In genomic region chr2:204437815-204438766, GRCh38 we compare ENCODE assay signal across 13 cellular contexts.
DNase-seq lines count a peak whose midpoint lies in the region; ATAC-seq, FAIRE-seq and TF ChIP-seq lines count a peak whose summit lies in the region.
"Had no signal": no experiment of that assay in that cellular context is flagged by ENCODE, and none has a peak within 500 bp of the region (broad histone marks: within the 10 kb centered on the region; RNA-seq: fewer than 3 reads in every experiment).

No MANE protein-coding gene starts in this region.

- H3K36me3 Mint-ChIP-seq in CD8-positive, alpha-beta T cell = no peaks in the 10 kb centered on the region
- H3K36me3 Mint-ChIP-seq in T-helper 17 cell (ENCODE audit: low read depth) = no peaks in the 10 kb centered on the region
- H3K36me3 Mint-ChIP-seq: CD4-positive, alpha-beta memory T cell had no signal

- H3K27me3 Mint-ChIP-seq in CD8-positive, alpha-beta T cell (ENCODE audit: low read depth) = peaks cover 19% of the 10 kb centered on the region
- peaks cover 21% of the 10 kb centered on the region for H3K27me3 Mint-ChIP-seq in T-helper 17 cell
- H3K27me3 Mint-ChIP-seq: B cell had no signal

- H3K4me3 Mint-ChIP-seq in CD8-positive, alpha-beta T cell = no peak overlapping the region
- H3K4me3 Mint-ChIP-seq in T-helper 17 cell = no peak overlapping the region
- H3K4me3 Mint-ChIP-seq: B cell; CD4-positive, alpha-beta memory T cell had no signal

- H3K4me3 ChIP-seq in HUES48 (ENCODE audit: low read depth, low read length) = no peak overlapping the region
- no peak overlapping the region for H3K4me3 ChIP-seq in NT2/D1 (ENCODE audit: insufficient read length, low read depth)
- H3K4me3 ChIP-seq in endothelial cell of umbilical vein (replicated peaks in 1 of 3; ENCODE audit: insufficient read depth in 1 of 3, low read depth in 1 of 3, low read length in 3 of 3) = peak overlapping the region in 1 of 3 experiments; percentile 2
- H3K4me3 ChIP-seq in pancreas = no peak overlapping the region
- H3K4me3 ChIP-seq in CD8-positive, alpha-beta T cell (ENCODE audit: low read depth, low read length) = no peak overlapping the region

- no peak overlapping the region for H3K9ac ChIP-seq in HUES48 (ENCODE audit: low read depth, low read length)
- H3K9ac ChIP-seq in NT2/D1 (ENCODE audit: insufficient read length, low read depth) = no peak overlapping the region
- H3K9ac ChIP-seq in endothelial cell of umbilical vein (replicated peaks; ENCODE audit: extremely low read depth, insufficient read depth, low read length) = no peak overlapping the region

- no peaks in the 10 kb centered on the region for H4K20me1 ChIP-seq in endothelial cell of umbilical vein (replicated peaks; ENCODE audit: control insufficient read depth, extremely low read depth, insufficient read depth, low read length)

- intact Hi-C loops in endothelial cell of umbilical vein (cut with micrococcal nuclease) (no loop called here), pancreas (cut with DNase I) (no loop called here)
- intact Hi-C loops in CD8-positive, alpha-beta T cell (cut with DNase I, micrococcal nuclease) = no loop called here

- H3K36me3 ChIP-seq in HUES48 (ENCODE audit: control insufficient read depth, insufficient read depth, low read length) (no peaks in the 10 kb centered on the region), NT2/D1 (ENCODE audit: insufficient read depth, insufficient read length, low read length) (no peaks in the 10 kb centered on the region), endothelial cell of umbilical vein (ENCODE audit: control insufficient read depth in 2 of 2, extremely low read depth in 1 of 2, insufficient read depth in 2 of 2, low read length in 2 of 2) (no peaks in the 10 kb centered on the region), pancreas (no peaks in the 10 kb centered on the region)
- H3K36me3 ChIP-seq in CD8-positive, alpha-beta T cell (ENCODE audit: insufficient read depth, low read length) = no peaks in the 10 kb centered on the region

- dilution Hi-C loops in endothelial cell of umbilical vein (cut with MboI; ENCODE audit: extremely low pct_ligation_motif_present, low sequenced_read_pairs) = no loop called here

- DNase-seq in NT2/D1 (ENCODE audit: low read depth, low spot score) (peak; percentile 54), endothelial cell of umbilical vein (ENCODE audit: low read depth, low spot score) (peak; percentile 81), pancreas (peak in 5 of 6 donors; percentile 13 to 55 (median 34)), T-helper 17 cell (no peak)
- no peak for DNase-seq in stimulated activated CD4-positive, alpha-beta T cell treated with anti-CD3 and anti-CD28 coated beads, Interleukin-4, amount 100 ng/mL, for 4 hours
- DNase-seq in CD8-positive, alpha-beta T cell = no peak
- DNase-seq: CD4-positive, alpha-beta memory T cell; Karpas-422; NCI-H2029; SIG-M5 had no signal

- TF ChIP-seq POLR2A in endothelial cell of umbilical vein (IDR thresholded peaks at IDR 0.05; ENCODE audit: low read depth, low read length) = no peak

- CTCF ChIA-PET in endothelial cell of umbilical vein (lab: Charles Lee) = no interaction called here
- CTCF ChIA-PET in CD8-positive, alpha-beta T cell (lab: Charles Lee) = no interaction called here

- POLR2A ChIA-PET in endothelial cell of umbilical vein (lab: Charles Lee) = no interaction called here
- POLR2A ChIA-PET in CD8-positive, alpha-beta T cell (lab: Charles Lee) = no interaction called here

- TF ChIP-seq CTCF in endothelial cell of umbilical vein (IDR thresholded peaks at IDR 0.05; ENCODE audit: extremely low read depth in 1 of 2, insufficient read depth in 1 of 2, low read depth in 1 of 2, low read length in 2 of 2) (no peak), pancreas (IDR thresholded peaks at IDR 0.05) (no peak)
- TF ChIP-seq CTCF in CD8-positive, alpha-beta T cell (IDR thresholded peaks at IDR 0.05) = no peak

- peak overlapping the region; percentile 42 for H3K27ac ChIP-seq in HUES48 (ENCODE audit: low read depth, low read length)
- no peak overlapping the region for H3K27ac ChIP-seq in endothelial cell of umbilical vein (ENCODE audit: insufficient read depth, low read depth, low read length)
- no peak overlapping the region for H3K27ac ChIP-seq in pancreas
- no peak overlapping the region for H3K27ac ChIP-seq in CD8-positive, alpha-beta T cell (ENCODE audit: low read depth, low read length)

- peak overlapping the region; percentile 73 for H2AFZ ChIP-seq in endothelial cell of umbilical vein (ENCODE audit: low read depth, low read length)

- peaks cover 3% of the 10 kb centered on the region for H3K9me3 Mint-ChIP-seq in CD8-positive, alpha-beta T cell

- H3K79me2 ChIP-seq in endothelial cell of umbilical vein (ENCODE audit: control insufficient read depth, insufficient read depth, low read length) = no peaks in the 10 kb centered on the region

- H3K4me1 ChIP-seq in HUES48 (ENCODE audit: control insufficient read depth, insufficient read depth, low read length) (no peaks in the 10 kb centered on the region), NT2/D1 (ENCODE audit: insufficient read depth, insufficient read length) (no peaks in the 10 kb centered on the region), endothelial cell of umbilical vein (ENCODE audit: control insufficient read depth, extremely low read depth, insufficient read depth, low read length) (peaks cover 4% of the 10 kb centered on the region), pancreas (peaks cover 0 to 6% (median 0%) of the 10 kb centered on the region in 3 donors)
- no peaks in the 10 kb centered on the region for H3K4me1 ChIP-seq in CD8-positive, alpha-beta T cell (ENCODE audit: insufficient read depth, low read length)

- H3K9me3 ChIP-seq in HUES48 (ENCODE audit: control insufficient read depth, insufficient read depth, low read length) (0 out of 2 replicates have a peak, but pooled peaks cover 3% of the 10 kb centered on the region), NT2/D1 (ENCODE audit: insufficient read depth, low read length) (peaks cover 9% of the 10 kb centered on the region; the same call in 1 of the 2 replicates), endothelial cell of umbilical vein (replicated peaks; ENCODE audit: control insufficient read depth, insufficient read depth, low read length) (no peaks in the 10 kb centered on the region), pancreas (no peaks in the 10 kb centered on the region), T-helper 17 cell (ENCODE audit: control insufficient read depth, low read length, poor library complexity, severe bottlenecking) (no peaks in the 10 kb centered on the region)
- H3K9me3 ChIP-seq in CD8-positive, alpha-beta T cell (ENCODE audit: low read length) = no peaks in the 10 kb centered on the region

- H3K27ac Mint-ChIP-seq in CD8-positive, alpha-beta T cell = no peak overlapping the region
- no peak overlapping the region for H3K27ac Mint-ChIP-seq in T-helper 17 cell
- H3K27ac Mint-ChIP-seq: B cell had no signal

- no peaks in the 10 kb centered on the region for H3K9me1 ChIP-seq in endothelial cell of umbilical vein (replicated peaks; ENCODE audit: control insufficient read depth, extremely low read depth, insufficient read depth, low read length)

- FAIRE-seq in endothelial cell of umbilical vein (lab: Jason Lieb, UNC) = peak; percentile 43
- FAIRE-seq in pancreas (lab: Jason Lieb, UNC) = no peak
- FAIRE-seq: RCC 7860 had no signal

- no TSS peak for BruUV-seq in endothelial cell of umbilical vein (replicated peaks; lab: Mats Ljungman, UMichigan)

- H3K27me3 ChIP-seq in HUES48 (ENCODE audit: control insufficient read depth, insufficient read depth, low read length) = no peaks in the 10 kb centered on the region
- H3K27me3 ChIP-seq in NT2/D1 (ENCODE audit: insufficient read depth, insufficient read length) = no peaks in the 10 kb centered on the region
- no peaks in the 10 kb centered on the region for H3K27me3 ChIP-seq in endothelial cell of umbilical vein (ENCODE audit: control insufficient read depth in 2 of 2, insufficient read depth in 2 of 2, low read length in 2 of 2)
- no peaks in the 10 kb centered on the region for H3K27me3 ChIP-seq in pancreas
- no peaks in the 10 kb centered on the region for H3K27me3 ChIP-seq in CD8-positive, alpha-beta T cell (ENCODE audit: insufficient read depth, low read length)

- ATAC-seq in pancreas (peak; percentile 71 to 91 (median 82)), T-helper 17 cell (no peak)
- ATAC-seq in CD8-positive, alpha-beta T cell = no peak

- WGBS in pancreas, 2 donors = 51 to 53% methylated on average over 18 of the region's 18 CpGs

- H3K4me1 Mint-ChIP-seq in CD8-positive, alpha-beta T cell (ENCODE audit: low read depth) = no peaks in the 10 kb centered on the region
- no peaks in the 10 kb centered on the region for H3K4me1 Mint-ChIP-seq in T-helper 17 cell
- H3K4me1 Mint-ChIP-seq: B cell; CD4-positive, alpha-beta memory T cell had no signal

- H3K4me2 ChIP-seq in endothelial cell of umbilical vein (ENCODE audit: insufficient read depth, low read length) = peak overlapping the region; percentile 37

TF ChIP-seq in endothelial cell of umbilical vein, 7 proteins besides CTCF, POLR2A, EP300 and RAD21:
- no peak for TF ChIP-seq FOS (IDR thresholded peaks at IDR 0.05; ENCODE audit: borderline replicate concordance, insufficient read depth, low read length)
- no peak for TF ChIP-seq JUN (IDR thresholded peaks at IDR 0.05; ENCODE audit: borderline replicate concordance, insufficient read depth, insufficient read length, low read depth)
- no peak for TF ChIP-seq EZH2 (IDR thresholded peaks at IDR 0.05; ENCODE audit: borderline replicate concordance, low read depth, low read length, severe bottlenecking)
- no peak for TF ChIP-seq GATA2 (IDR thresholded peaks at IDR 0.05; ENCODE audit: insufficient read depth, insufficient read length, low read depth, low read length)

Comparison
In these comparisons a context has a peak if more than half of its experiments do, and no peak if none do; other contexts are left out.
1. DNase-seq: peak in NT2/D1 (single experiment), endothelial cell of umbilical vein (single experiment) and pancreas (5 of 6); none in stimulated activated CD4-positive, alpha-beta T cell treated with anti-CD3 and anti-CD28 coated beads, Interleukin-4, amount 100 ng/mL, for 4 hours (0 of 2), CD8-positive, alpha-beta T cell (0 of 7) and T-helper 17 cell (0 of 3).
2. ATAC-seq: peak in pancreas (4 of 4); none in CD8-positive, alpha-beta T cell (single experiment) and T-helper 17 cell (single experiment).